ENCODE assay signal across 8 cellular contexts in the genomic region with DNA sequence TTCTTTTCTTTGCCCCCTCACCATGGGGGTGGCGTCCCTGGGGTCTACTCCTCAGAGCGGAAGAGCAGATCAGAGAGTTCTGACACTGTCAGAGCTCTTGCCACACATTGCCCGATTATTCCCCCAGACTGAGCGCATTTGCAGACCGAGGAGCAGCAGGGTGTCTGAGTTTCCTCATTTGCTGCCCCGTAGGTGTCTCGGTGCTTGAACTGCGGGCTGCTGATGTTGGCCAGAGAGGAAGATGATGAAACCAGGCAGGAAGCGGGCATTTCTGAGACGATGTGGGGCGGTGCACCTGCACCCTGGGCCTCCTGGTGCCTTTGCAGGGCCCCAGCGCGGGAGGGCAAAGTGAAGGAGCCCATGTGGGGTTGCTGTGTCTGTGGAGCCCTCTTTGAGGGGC. TPM values are rescaled to one million over a fixed set of nuclear protein-coding genes. Genes with fewer than 3 reads are reported as not detected.
DNase-seq lines count a peak whose midpoint lies in the region; ATAC-seq and TF ChIP-seq lines count a peak whose summit lies in the region.

No MANE protein-coding gene starts in this region.

- H3K4me1 ChIP-seq in right atrium auricular region (no peaks in the 10 kb centered on the region), mucosa of descending colon (ENCODE audit: low read depth) (no peaks in the 10 kb centered on the region)

- no peaks in the 10 kb centered on the region for H3K27me3 ChIP-seq in right atrium auricular region

- H3K4me3 Mint-ChIP-seq in activated T-cell treated with anti-CD3 and anti-CD28 coated beads, Interleukin-2, amount 50 U/mL, for 72 hours = peak overlapping the region; percentile 88 to 91

- TF ChIP-seq CTCF in right atrium auricular region (IDR thresholded peaks at IDR 0.05) (no peak), mucosa of descending colon (IDR thresholded peaks at IDR 0.05) (no peak), coronary artery (IDR thresholded peaks at IDR 0.05) (no peak)

- H3K9me3 ChIP-seq in right atrium auricular region = no peaks in the 10 kb centered on the region
- H3K9me3 ChIP-seq in mucosa of descending colon = no peaks in the 10 kb centered on the region

- no peaks in the 10 kb centered on the region for H3K9me3 Mint-ChIP-seq in activated T-cell treated with anti-CD3 and anti-CD28 coated beads, Interleukin-2, amount 50 U/mL, for 72 hours

- H3K36me3 Mint-ChIP-seq in activated T-cell treated with anti-CD3 and anti-CD28 coated beads, Interleukin-2, amount 50 U/mL, for 72 hours (ENCODE audit: insufficient read depth in 2 of 2) = peaks cover 9 to 19% of the 10 kb centered on the region in 2 donors

- no peaks in the 10 kb centered on the region for H3K27me3 Mint-ChIP-seq in activated T-cell treated with anti-CD3 and anti-CD28 coated beads, Interleukin-2, amount 50 U/mL, for 72 hours (ENCODE audit: low read depth)

- H3K36me3 ChIP-seq in right atrium auricular region (no peaks in the 10 kb centered on the region), mucosa of descending colon (ENCODE audit: low read depth) (no peaks in the 10 kb centered on the region)

- intact Hi-C loops in Right ventricle myocardium inferior (cut with DNase I) = no loop called here
- intact Hi-C loops in mucosa of descending colon (cut with DNase I, micrococcal nuclease) = loop anchor here in 1 of 2 donors (10.0 kb wide), 1 partner anchor 52 kb away; the partner anchor contains the start of genes ARSG and SLC16A6

- peak; percentile 87 for DNase-seq in Right ventricle myocardium inferior (ENCODE audit: missing footprints)
- DNase-seq in right atrium auricular region (ENCODE audit: low spot score) = no peak
- DNase-seq in MV-4-11 (lab: John Stamatoyannopoulos, UW) = peak; percentile 96
- DNase-seq in activated T-cell treated with anti-CD3 and anti-CD28 coated beads, Interleukin-2, amount 50 U/mL, for 72 hours = peak; percentile 88
- DNase-seq in mucosa of descending colon = peak; percentile 38 to 81 (median 41)
- DNase-seq in ureter (ENCODE audit: low spot score) = peak; percentile 45
- DNase-seq in coronary artery (ENCODE audit: low spot score) = no peak
- DNase-seq in NCI-H2196 treated with DMSO at 0.1 percent for 48 hours (lab: John Stamatoyannopoulos, UW; ENCODE audit: unreplicated experiment) = no peak

- peak overlapping the region; percentile 90 for H3K27ac Mint-ChIP-seq in activated T-cell treated with anti-CD3 and anti-CD28 coated beads, Interleukin-2, amount 50 U/mL, for 72 hours

- H3K4me3 ChIP-seq in right atrium auricular region (no peak overlapping the region), mucosa of descending colon (no peak overlapping the region), coronary artery (no peak overlapping the region)

- peak; percentile 28 for ATAC-seq in Right ventricle myocardium inferior
- ATAC-seq in activated T-cell treated with anti-CD3 and anti-CD28 coated beads, Interleukin-2, amount 50 U/mL, for 72 hours (replicated peaks in 1 of 2) = peak; percentile 80
- ATAC-seq in mucosa of descending colon = peak; percentile 85

- no peak overlapping the region for H3K27ac ChIP-seq in right atrium auricular region
- H3K27ac ChIP-seq in coronary artery = no peak overlapping the region

- H3K4me1 Mint-ChIP-seq in activated T-cell treated with anti-CD3 and anti-CD28 coated beads, Interleukin-2, amount 50 U/mL, for 72 hours (ENCODE audit: low read depth) = peaks cover 73% of the 10 kb centered on the region

RNA-seq across cellular contexts. Expression of gene ARSG, which starts 55.2 kb away (rescaled TPM):
- total RNA-seq in Right ventricle myocardium inferior = 2.2 TPM
- 1 to 10 TPM; 3.1 to 3.6 TPM for total RNA-seq in right atrium auricular region
- 10 to 100 TPM; 24.2 to 24.6 TPM for total RNA-seq in activated T-cell treated with anti-CD3 and anti-CD28 coated beads, Interleukin-2, amount 50 U/mL, for 72 hours
- total RNA-seq in mucosa of descending colon = 1 to 10 TPM; 1.7 to 3.1 (median 2.1) TPM
- 19.4 TPM for total RNA-seq in ureter

RNA-seq across cellular contexts. Expression of gene SLC16A6, which starts 55.5 kb away (rescaled TPM):
- total RNA-seq in Right ventricle myocardium inferior (0.16 TPM), right atrium auricular region (under 1 TPM; 0.22 to 0.43 TPM), mucosa of descending colon (under 1 TPM; 0.14 to 0.47 (median 0.34) TPM), ureter (3.0 TPM)
- 1 to 10 TPM; 5.9 to 8.7 TPM for total RNA-seq in activated T-cell treated with anti-CD3 and anti-CD28 coated beads, Interleukin-2, amount 50 U/mL, for 72 hours

Comparison
In these comparisons a context has a peak if more than half of its experiments do, and no peak if none do; other contexts are left out.
1. DNase-seq: peak in Right ventricle myocardium inferior (single experiment), MV-4-11 (single experiment), activated T-cell treated with anti-CD3 and anti-CD28 coated beads, Interleukin-2, amount 50 U/mL, for 72 hours (2 of 2), mucosa of descending colon (3 of 3) and ureter (single experiment); none in right atrium auricular region (single experiment), coronary artery (single experiment) and NCI-H2196 treated with DMSO at 0.1 percent for 48 hours (single experiment).
2. ATAC-seq: peak in every context shown above with its lines; median percentile 85 in mucosa of descending colon; 80 in activated T-cell treated with anti-CD3 and anti-CD28 coated beads, Interleukin-2, amount 50 U/mL, for 72 hours; 28 in Right ventricle myocardium inferior.